ENCODE assay signal across 26 cellular contexts in genomic region chr6:2247664-2248063, GRCh38. TPM values are rescaled to one million over a fixed set of nuclear protein-coding genes. Genes with fewer than 3 reads are reported as not detected.
DNase-seq lines count a peak whose midpoint lies in the region; TF ChIP-seq lines count a peak whose summit lies in the region.
"Had no signal": no experiment of that assay in that cellular context is flagged by ENCODE, and none has a peak within 500 bp of the region (broad histone marks: within the 10 kb centered on the region; RNA-seq: fewer than 3 reads in every experiment).

No MANE protein-coding gene starts in this region.

- H3K4me3 Mint-ChIP-seq in T-helper 2 cell treated with Interferon-gamma antibody and Interleukin-4, amounts not matched to agents 5 μg/mL and 100 μg/mL, for 36 hours = peak overlapping the region; percentile 4
- H3K4me3 Mint-ChIP-seq in activated T-helper 2 cell treated with anti-CD3 and anti-CD28 coated beads, Interferon-gamma antibody, Interleukin-2, Interleukin-4, amounts not matched to agents 10 μg/mL and 5 μg/mL and 100 μg/mL, durations not matched to agents 14 hours and 24 hours and 36 hours (ENCODE audit: low read depth) = peak overlapping the region; percentile 47
- H3K4me3 Mint-ChIP-seq in nephron = peak overlapping the region; percentile 60 to 73 (median 73)

- no peak for TF ChIP-seq POLR2A in breast epithelium (IDR thresholded peaks at IDR 0.05)

- no peaks in the 10 kb centered on the region for H3K27me3 Mint-ChIP-seq in T-helper 2 cell treated with Interferon-gamma antibody and Interleukin-4, amounts not matched to agents 5 μg/mL and 100 μg/mL, for 36 hours (ENCODE audit: low read depth)
- no peaks in the 10 kb centered on the region for H3K27me3 Mint-ChIP-seq in activated T-helper 2 cell treated with anti-CD3 and anti-CD28 coated beads, Interferon-gamma antibody, Interleukin-2, Interleukin-4, amounts not matched to agents 10 μg/mL and 5 μg/mL and 100 μg/mL, durations not matched to agents 14 hours and 24 hours and 36 hours (ENCODE audit: low read depth)
- H3K27me3 Mint-ChIP-seq in nephron (ENCODE audit: low read depth) = peaks cover 3% of the 10 kb centered on the region
- H3K27me3 Mint-ChIP-seq: activated CD4-positive, alpha-beta memory T cell treated with anti-CD3 and anti-CD28 coated beads, Interleukin-2, amount 10 ng/mL, durations not matched to agents 7 days and 5 days; effector memory CD8-positive, alpha-beta T cell; stimulated activated naive CD8-positive, alpha-beta T cell treated with anti-CD3 and anti-CD28 coated beads, Interleukin-15, Interleukin-2, amounts not matched to agents 100 ng/mL and 50 ng/mL, for 24 hours had no signal

- H3K4me1 ChIP-seq in breast epithelium = peaks cover 0 to 4% of the 10 kb centered on the region in 2 donors
- H3K4me1 ChIP-seq: uterus had no signal

- H3K9me3 Mint-ChIP-seq in T-helper 2 cell treated with Interferon-gamma antibody and Interleukin-4, amounts not matched to agents 5 μg/mL and 100 μg/mL, for 36 hours = no peaks in the 10 kb centered on the region
- no peaks in the 10 kb centered on the region for H3K9me3 Mint-ChIP-seq in activated T-helper 2 cell treated with anti-CD3 and anti-CD28 coated beads, Interferon-gamma antibody, Interleukin-2, Interleukin-4, amounts not matched to agents 10 μg/mL and 5 μg/mL and 100 μg/mL, durations not matched to agents 14 hours and 24 hours and 36 hours
- H3K9me3 Mint-ChIP-seq in nephron = no peaks in the 10 kb centered on the region
- H3K9me3 Mint-ChIP-seq: activated CD4-positive, alpha-beta memory T cell treated with anti-CD3 and anti-CD28 coated beads, Interleukin-2, amount 10 ng/mL, durations not matched to agents 7 days and 5 days; activated naive CD4-positive, alpha-beta T cell treated with anti-CD3 and anti-CD28 coated beads, Interleukin-2, amount 50 U/mL, for 72 hours; CD8-positive, alpha-beta T cell; effector memory CD8-positive, alpha-beta T cell; stimulated activated naive CD8-positive, alpha-beta T cell treated with anti-CD3 and anti-CD28 coated beads, Interleukin-15, Interleukin-2, amounts not matched to agents 100 ng/mL and 50 ng/mL, for 24 hours had no signal

- no peak for DNase-seq in T-helper 2 cell treated with Interferon-gamma antibody and Interleukin-4, amounts not matched to agents 5 μg/mL and 100 μg/mL, for 36 hours (ENCODE audit: low spot score)
- DNase-seq in T-helper 2 cell = no peak
- DNase-seq in HEK293T (ENCODE audit: extremely low spot score) = no peak
- no peak for DNase-seq in activated T-helper 2 cell treated with anti-CD3 and anti-CD28 coated beads, Interferon-gamma antibody, Interleukin-2, Interleukin-4, amounts not matched to agents 10 μg/mL and 5 μg/mL and 100 μg/mL, durations not matched to agents 14 hours and 24 hours and 36 hours (ENCODE audit: low spot score)
- no peak for DNase-seq in GM10248 (ENCODE audit: extremely low spot score)
- DNase-seq in breast epithelium (ENCODE audit: low spot score in 2 of 2) = no peak
- no peak for DNase-seq in stimulated activated CD8-positive, alpha-beta memory T cell treated with anti-CD3 and anti-CD28 coated beads, Interleukin-4, amount 100 ng/mL, for 48 hours
- DNase-seq: activated CD4-positive, alpha-beta memory T cell treated with anti-CD3 and anti-CD28 coated beads, Interleukin-2, amount 10 ng/mL, durations not matched to agents 7 days and 5 days; activated CD4-positive, CD25-positive, alpha-beta regulatory T cell treated with anti-CD3 and anti-CD28 coated beads, Interleukin-2, amount 50 U/mL, for 72 hours; activated CD8-positive, alpha-beta memory T cell treated with anti-CD3 and anti-CD28 coated beads, Interleukin-2, amount 50 U/mL, for 4 hours; caudate nucleus; CD8-positive, alpha-beta T cell; cortex of kidney; effector memory CD8-positive, alpha-beta T cell; EL; H7; mammary epithelial cell; NCI-H146; NCI-H748 treated with DMSO at 0.1 percent for 48 hours; stimulated activated CD4-positive, alpha-beta T cell treated with anti-CD3 and anti-CD28 coated beads, Interleukin-1b, Interleukin-23, amount 100 ng/mL, for 48 hours; uterus had no signal

- no peak for TF ChIP-seq CTCF in nephron (IDR thresholded peaks at IDR 0.05; ENCODE audit: unreplicated experiment in 3 of 3)
- TF ChIP-seq CTCF in GM10248 (IDR thresholded peaks at IDR 0.05; ENCODE audit: control extremely low read depth, extremely low read depth, low read depth, missing control alignments) = no peak
- TF ChIP-seq CTCF in breast epithelium (IDR thresholded peaks at IDR 0.05) = no peak

- peaks cover 15% of the 10 kb centered on the region for H3K36me3 Mint-ChIP-seq in T-helper 2 cell treated with Interferon-gamma antibody and Interleukin-4, amounts not matched to agents 5 μg/mL and 100 μg/mL, for 36 hours (ENCODE audit: low read depth)
- H3K36me3 Mint-ChIP-seq in activated T-helper 2 cell treated with anti-CD3 and anti-CD28 coated beads, Interferon-gamma antibody, Interleukin-2, Interleukin-4, amounts not matched to agents 10 μg/mL and 5 μg/mL and 100 μg/mL, durations not matched to agents 14 hours and 24 hours and 36 hours (ENCODE audit: low read depth) = peaks cover 10% of the 10 kb centered on the region
- H3K36me3 Mint-ChIP-seq in nephron (ENCODE audit: low read depth) = peaks cover 13% of the 10 kb centered on the region

- H3K27me3 ChIP-seq in breast epithelium = no peaks in the 10 kb centered on the region
- H3K27me3 ChIP-seq: right atrium auricular region, uterus had no signal

- POLR2A ChIA-PET in HEK293T (lab: Yijun Ruan, JAX) = no interaction called here
- POLR2A ChIA-PET in GM10248 (lab: Yijun Ruan, JAX) = no interaction called here

- H3K27ac Mint-ChIP-seq in T-helper 2 cell treated with Interferon-gamma antibody and Interleukin-4, amounts not matched to agents 5 μg/mL and 100 μg/mL, for 36 hours = no peak overlapping the region
- H3K27ac Mint-ChIP-seq in activated T-helper 2 cell treated with anti-CD3 and anti-CD28 coated beads, Interferon-gamma antibody, Interleukin-2, Interleukin-4, amounts not matched to agents 10 μg/mL and 5 μg/mL and 100 μg/mL, durations not matched to agents 14 hours and 24 hours and 36 hours = no peak overlapping the region
- H3K27ac Mint-ChIP-seq in nephron = no peak overlapping the region
- H3K27ac Mint-ChIP-seq: activated CD4-positive, alpha-beta memory T cell treated with anti-CD3 and anti-CD28 coated beads, Interleukin-2, amount 10 ng/mL, durations not matched to agents 7 days and 5 days; CD8-positive, alpha-beta T cell; stimulated activated naive CD8-positive, alpha-beta T cell treated with anti-CD3 and anti-CD28 coated beads, Interleukin-15, Interleukin-2, amounts not matched to agents 100 ng/mL and 50 ng/mL, for 24 hours had no signal

- no peak overlapping the region for H3K4me3 ChIP-seq in breast epithelium
- H3K4me3 ChIP-seq: right atrium auricular region, thoracic aorta, uterus had no signal

- intact Hi-C loops in activated T-helper 2 cell treated with anti-CD3 and anti-CD28 coated beads, Interferon-gamma antibody, Interleukin-2, Interleukin-4, amounts not matched to agents 10 μg/mL and 5 μg/mL and 100 μg/mL, durations not matched to agents 14 hours and 24 hours and 36 hours (cut with micrococcal nuclease) = loop anchor here (10.0 kb wide), 2 partner anchors 317 to 517 kb away; partner anchors contain the start of gene WRNIP1
- intact Hi-C loops in breast epithelium (cut with DNase I; ENCODE audit: low total_unique reads) = loop anchor here (10.0 kb wide), 1 partner anchor 633 kb away; no protein-coding TSS in a partner anchor

- no peak overlapping the region for H3K27ac ChIP-seq in breast epithelium
- H3K27ac ChIP-seq: right atrium auricular region, thoracic aorta, uterus had no signal

- peaks cover 35% of the 10 kb centered on the region for H3K4me1 Mint-ChIP-seq in T-helper 2 cell treated with Interferon-gamma antibody and Interleukin-4, amounts not matched to agents 5 μg/mL and 100 μg/mL, for 36 hours (ENCODE audit: low read depth)
- H3K4me1 Mint-ChIP-seq in activated T-helper 2 cell treated with anti-CD3 and anti-CD28 coated beads, Interferon-gamma antibody, Interleukin-2, Interleukin-4, amounts not matched to agents 10 μg/mL and 5 μg/mL and 100 μg/mL, durations not matched to agents 14 hours and 24 hours and 36 hours (ENCODE audit: low read depth) = peaks cover 41% of the 10 kb centered on the region
- peaks cover 15% of the 10 kb centered on the region for H3K4me1 Mint-ChIP-seq in nephron

- no peaks in the 10 kb centered on the region for H3K9me3 ChIP-seq in breast epithelium
- H3K9me3 ChIP-seq: right atrium auricular region, thoracic aorta, uterus had no signal

- CTCF ChIA-PET in HEK293T (lab: Yijun Ruan, JAX) (interaction anchor here (2.6 kb wide), 1 partner anchor 39 kb away, joined by 6 read pairs; no protein-coding TSS in a partner anchor), GM10248 (lab: Yijun Ruan, JAX) (interaction anchor here (1.8 to 2.0 kb wide), 2 partner anchors 9 to 34 kb away, joined by 5 to 6 read pairs; no protein-coding TSS in a partner anchor)

- no peaks in the 10 kb centered on the region for H3K36me3 ChIP-seq in breast epithelium
- H3K36me3 ChIP-seq: right atrium auricular region, thoracic aorta, uterus had no signal

TF ChIP-seq in HEK293T, 16 proteins besides CTCF, POLR2A, EP300 and RAD21:
- no peak for TF ChIP-seq ELF4 (IDR thresholded peaks at IDR 0.05)
- TF ChIP-seq FOXK2 (IDR thresholded peaks at IDR 0.05) = no peak
- TF ChIP-seq BHLHE40 (IDR thresholded peaks at IDR 0.05; ENCODE audit: borderline replicate concordance) = no peak
- TF ChIP-seq, protein P1, sequence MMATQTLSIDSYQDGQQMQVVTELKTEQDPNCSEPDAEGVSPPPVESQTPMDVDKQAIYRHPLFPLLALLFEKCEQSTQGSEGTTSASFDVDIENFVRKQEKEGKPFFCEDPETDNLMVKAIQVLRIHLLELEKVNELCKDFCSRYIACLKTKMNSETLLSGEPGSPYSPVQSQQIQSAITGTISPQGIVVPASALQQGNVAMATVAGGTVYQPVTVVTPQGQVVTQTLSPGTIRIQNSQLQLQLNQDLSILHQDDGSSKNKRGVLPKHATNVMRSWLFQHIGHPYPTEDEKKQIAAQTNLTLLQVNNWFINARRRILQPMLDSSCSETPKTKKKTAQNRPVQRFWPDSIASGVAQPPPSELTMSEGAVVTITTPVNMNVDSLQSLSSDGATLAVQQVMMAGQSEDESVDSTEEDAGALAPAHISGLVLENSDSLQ (IDR thresholded peaks at IDR 0.05) = peak; percentile 73
- no peak for TF ChIP-seq SP1 (IDR thresholded peaks at IDR 0.05)
- no peak for TF ChIP-seq HDGF (IDR thresholded peaks at IDR 0.05; ENCODE audit: borderline replicate concordance)
- TF ChIP-seq ARNT (IDR thresholded peaks at IDR 0.05) = no peak

RNA-seq across cellular contexts. Expression of gene GMDS, which starts 2.3 kb away (rescaled TPM):
- 35.7 and 36.9 TPM in 2 replicates for total RNA-seq in activated T-helper 2 cell treated with anti-CD3 and anti-CD28 coated beads, Interferon-gamma antibody, Interleukin-2, Interleukin-4, amounts not matched to agents 10 μg/mL and 5 μg/mL and 100 μg/mL, durations not matched to agents 14 hours and 24 hours and 36 hours
- total RNA-seq in breast epithelium = 10 to 100 TPM in 2 of 3 donors, 1 to 10 TPM in 1; 7.5 to 29.2 (median 17.0) TPM

Comparison
In these comparisons a context has a peak if more than half of its experiments do, and no peak if none do; other contexts are left out.
1. H3K4me3 Mint-ChIP-seq: peak in every context shown above with its lines; median percentile 73 in nephron; 47 in activated T-helper 2 cell treated with anti-CD3 and anti-CD28 coated beads, Interferon-gamma antibody, Interleukin-2, Interleukin-4, amounts not matched to agents 10 μg/mL and 5 μg/mL and 100 μg/mL, durations not matched to agents 14 hours and 24 hours and 36 hours; 4 in T-helper 2 cell treated with Interferon-gamma antibody and Interleukin-4, amounts not matched to agents 5 μg/mL and 100 μg/mL, for 36 hours.